23 cellular contexts compared by ENCODE assay signal in genomic region chr11:108588287-108588686, GRCh38. TPM values are rescaled to one million over a fixed set of nuclear protein-coding genes. Genes with fewer than 3 reads are reported as not detected.
A peak's percentile ranks its signal among the peaks of the same experiment; 100 is the strongest.
DNase-seq lines count a peak whose midpoint lies in the region; ATAC-seq, FAIRE-seq and TF ChIP-seq lines count a peak whose summit lies in the region.
"Had no signal": no experiment of that assay in that cellular context is flagged by ENCODE, and none has a peak within 500 bp of the region (broad histone marks: within the 10 kb centered on the region; RNA-seq: fewer than 3 reads in every experiment).

No MANE protein-coding gene starts in this region.

- peak; percentile 22 to 30; a peak in 3 of 5 replicates for TF ChIP-seq RAD21 in A549 (conservative IDR thresholded peaks at IDR 0.05 in 1 of 2, IDR thresholded peaks at IDR 0.05 in 1 of 2)

- WGBS in A549 (ENCODE audit: missing lambda C conversion rate) = 9% methylated on average over 2 of the region's 2 CpGs

- no peaks in the 10 kb centered on the region for H3K9me2 ChIP-seq in PC-3 (replicated peaks; ENCODE audit: low read length)

- POLR2A ChIA-PET in A549 (lab: Yijun Ruan, JAX) = no interaction called here
- POLR2A ChIA-PET in PC-3 (lab: Charles Lee; ENCODE audit: unreplicated experiment) = interaction anchor here (0.7 kb wide), 2 partner anchors 29 to 71 kb away, joined by 3 to 5 read pairs; no protein-coding TSS in a partner anchor

- no peak overlapping the region for H2AFZ ChIP-seq in PC-3 (ENCODE audit: low read length)

- no peak overlapping the region for H3K9ac ChIP-seq in PC-3 (ENCODE audit: low read length)
- H3K9ac ChIP-seq: BLaER1 had no signal

- ATAC-seq in A549 = 0 out of 6 replicates have a peak, but pooled peaks of 1 of the 2 experiments have one; percentile 37
- ATAC-seq in PC-3 = no peak
- no peak for ATAC-seq in HG03196 (IDR thresholded peaks at IDR 0.05; ENCODE audit: unreplicated experiment)

- no peaks in the 10 kb centered on the region for H3K27me3 ChIP-seq in PC-3 (ENCODE audit: low read length)

- H3K4me1 ChIP-seq in A549 (no peaks in the 10 kb centered on the region), PC-3 (ENCODE audit: insufficient read depth, low read length) (peaks cover 39% of the 10 kb centered on the region)

- no peak for FAIRE-seq in A549 (lab: Jason Lieb, UNC)
- FAIRE-seq: H54 had no signal

- no peaks in the 10 kb centered on the region for H3K36me3 ChIP-seq in PC-3 (ENCODE audit: low read depth, low read length)
- H3K36me3 ChIP-seq: BLaER1, MG63 had no signal

- H3K4me3 ChIP-seq in A549 (no peak overlapping the region), PC-3 (ENCODE audit: low read length) (no peak overlapping the region)
- H3K4me3 ChIP-seq: BLaER1, MG63 had no signal

- CTCF ChIA-PET in A549 (lab: Yijun Ruan, JAX) (interaction anchor here (0.7 to 1.3 kb wide), 6 partner anchors 10 to 60 kb away, joined by 3 to 9 read pairs (median 3); no protein-coding TSS in a partner anchor), PC-3 (lab: Charles Lee) (interaction anchor here (0.6 kb wide), 1 partner anchor 83 kb away, joined by 4 read pairs; no protein-coding TSS in a partner anchor)

- H3K79me2 ChIP-seq in PC-3 (ENCODE audit: low read length) = peaks cover 70% of the 10 kb centered on the region

- no peak for DNase-seq in A549 (ENCODE audit: low read depth in 1 of 2, low spot score in 1 of 2)
- no peak for DNase-seq in GM13976 (ENCODE audit: low spot score)
- DNase-seq in PC-3 = peak; percentile 31
- DNase-seq in erythroblast (lab: John Stamatoyannopoulos, UW) = peak; percentile 20 to 57
- no peak for DNase-seq in activated naive CD4-positive, alpha-beta T cell treated with anti-CD3 and anti-CD28 coated beads, Interleukin-2, amount 50 U/mL, for 16 hours
- no peak for DNase-seq in MV-4-11 (lab: John Stamatoyannopoulos, UW)
- DNase-seq in DMS 273 treated with DMSO at 0.1 percent for 48 hours (lab: John Stamatoyannopoulos, UW) = no peak
- DNase-seq: CD4-positive, alpha-beta memory T cell; GF-D8; IMR-90; Kasumi-1; MG63; NCI-H1092; NCI-H1436 treated with DMSO at 0.1 percent for 48 hours; NCI-H2029; NCI-H526; NK-92 treated with Interleukin-12 subunit alpha and Interleukin-12 subunit beta, amount 100 ng/mL, for 24 hours; SIG-M5 had no signal

- no peak overlapping the region for H3K4me2 ChIP-seq in A549
- no peak overlapping the region for H3K4me2 ChIP-seq in PC-3 (ENCODE audit: low read length)
- H3K4me2 ChIP-seq: BLaER1 had no signal

- H3K27ac ChIP-seq in A549 (no peak overlapping the region), PC-3 (ENCODE audit: low read length) (no peak overlapping the region)
- H3K27ac ChIP-seq: BLaER1, HL-60 had no signal

- intact Hi-C loops in PC-3 (cut with micrococcal nuclease) = loop anchor here (1.0 kb wide), 1 partner anchor 60 kb away; no protein-coding TSS in a partner anchor

- no peaks in the 10 kb centered on the region for H3F3A ChIP-seq in PC-3 (ENCODE audit: low read length, unreplicated experiment)

- TF ChIP-seq EP300 in A549 (IDR thresholded peaks at IDR 0.05) = no peak

- H3K9me3 ChIP-seq in A549 = no peaks in the 10 kb centered on the region
- H3K9me3 ChIP-seq in PC-3 (ENCODE audit: low read length) = no peaks in the 10 kb centered on the region
- H3K9me3 ChIP-seq: MG63 had no signal

- H4K20me1 ChIP-seq in PC-3 (ENCODE audit: low read length) = 0 out of 2 replicates have a peak, but pooled peaks cover 5% of the 10 kb centered on the region
- H4K20me1 ChIP-seq: BLaER1 had no signal

- TF ChIP-seq CTCF in A549 (IDR thresholded peaks at IDR 0.05) (no peak), GM13976 (IDR thresholded peaks at IDR 0.05; ENCODE audit: borderline replicate concordance, control extremely low read depth, extremely low read depth, insufficient read depth, missing control alignments) (peak; percentile 14), PC-3 (conservative IDR thresholded peaks at IDR 0.05; ENCODE audit: low read depth, low read length) (peak; percentile 60)

- no TSS peak for BruUV-seq in PC-3 (replicated peaks; lab: Mats Ljungman, UMichigan)

- in situ Hi-C loops in GM13976 (cut with MboI; ENCODE audit: low sequenced_read_pairs, unreplicated experiment) = no loop called here

- TF ChIP-seq POLR2A in A549 (IDR thresholded peaks at IDR 0.05; ENCODE audit: low read length) = no peak
- TF ChIP-seq POLR2A in erythroblast (IDR thresholded peaks at IDR 0.05; ENCODE audit: low read length) = no peak

TF ChIP-seq in A549, 52 proteins besides CTCF, POLR2A, EP300 and RAD21:
- TF ChIP-seq ESRRA (IDR thresholded peaks at IDR 0.05; ENCODE audit: borderline replicate concordance, low read length) (no peak), FOSB (CRISPR knock-in tag; IDR thresholded peaks at IDR 0.05) (no peak), PHF8 (IDR thresholded peaks at IDR 0.05; ENCODE audit: borderline replicate concordance, low read depth) (no peak), HOXB5 (CRISPR knock-in tag; IDR thresholded peaks at IDR 0.05) (no peak), RFX5 (IDR thresholded peaks at IDR 0.05) (no peak)

RNA-seq across cellular contexts. Expression of gene EXPH5, which starts 5.3 kb away (rescaled TPM):
- 0.37 and 0.41 TPM in 2 replicates for polyA plus RNA-seq in A549 (2011; rRNA removed)
- polyA plus RNA-seq in A549 (2012; cell fraction: cytosol; rRNA removed) = 0.01 TPM in 2 replicates
- polyA plus RNA-seq in A549 (2012; cell fraction: nucleus; rRNA removed) = 0.01 and 0.04 TPM in 2 replicates
- 0.01 to 0.03 TPM (median 0.01 TPM) in 3 replicates for polyA plus RNA-seq in A549 (2017; fragmentation: RNase III; extraction: RNeasy Plus Mini Kit Qiagen cat#74134 plus additional on column Dnase treatment)
- 1.1 and 1.4 TPM in 2 replicates for polyA minus RNA-seq in A549 (2011; rRNA and poly(A)+ RNA removed)
- total RNA-seq in PC-3 (2014; rRNA removed) = 13.5 and 14.1 TPM in 2 replicates
- total RNA-seq: OCI-LY7 had no signal

Comparison
In these comparisons a context has a peak if more than half of its experiments do, and no peak if none do; other contexts are left out.
1. DNase-seq: peak in PC-3 (single experiment) and erythroblast (2 of 2); none in A549 (0 of 2), GM13976 (single experiment), activated naive CD4-positive, alpha-beta T cell treated with anti-CD3 and anti-CD28 coated beads, Interleukin-2, amount 50 U/mL, for 16 hours (single experiment), MV-4-11 (single experiment) and DMS 273 treated with DMSO at 0.1 percent for 48 hours (single experiment).